29 cellular contexts compared by ENCODE assay signal in the genomic region with DNA sequence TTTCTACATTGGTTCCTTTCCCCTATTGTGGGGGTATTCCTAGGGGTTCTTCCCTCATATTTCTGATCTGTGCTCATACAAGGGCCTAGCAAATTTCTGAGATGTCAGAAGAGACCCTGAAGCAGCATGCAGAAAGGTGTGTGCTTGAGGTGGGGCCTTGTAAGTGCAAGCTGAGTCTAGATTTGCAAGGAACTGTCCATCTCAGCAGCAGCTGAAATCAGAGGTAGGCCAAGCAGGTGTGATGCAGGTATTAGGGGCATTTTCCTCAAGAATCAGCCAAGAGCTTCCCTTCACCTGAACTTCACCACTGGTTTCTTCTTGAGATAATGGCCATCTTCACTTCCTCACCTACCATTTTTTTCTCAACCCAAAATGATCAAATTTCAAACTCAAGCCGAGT.
"Had no signal": no experiment of that assay in that cellular context is flagged by ENCODE, and none has a peak within 500 bp of the region (broad histone marks: within the 10 kb centered on the region; RNA-seq: fewer than 3 reads in every experiment).

No MANE protein-coding gene starts in this region.

- H3K27me3 Mint-ChIP-seq: stimulated activated memory B cell treated with anti-CD40 and anti-IgM and Interleukin-4, amounts not matched to agents 10 μg/mL and 1 μg/mL and 100 μg/mL, for 72 hours; stimulated activated naive CD8-positive, alpha-beta T cell treated with anti-CD3 and anti-CD28 coated beads, Interleukin-15, amount 100 ng/mL, for 72 hours; stimulated activated naive CD8-positive, alpha-beta T cell treated with anti-CD3 and anti-CD28 coated beads, Interleukin-15, Interleukin-2, amounts not matched to agents 100 ng/mL and 50 ng/mL, for 24 hours; type B pancreatic cell had no signal

- H3K36me3 ChIP-seq: stomach, suprapubic skin, thoracic aorta, thyroid gland, tibial artery, tibial nerve, transverse colon, upper lobe of left lung, upper lobe of right lung, uterus, vagina had no signal

- H3K4me1 ChIP-seq: stomach, suprapubic skin, testis, thyroid gland, tibial artery, tibial nerve, transverse colon, upper lobe of left lung, upper lobe of right lung, uterus, vagina had no signal

- H3K9me3 Mint-ChIP-seq: stimulated activated effector memory CD8-positive, alpha-beta T cell treated with anti-CD3 and anti-CD28 coated beads, Interleukin-12 subunit alpha, Interleukin-12 subunit beta, amount 100 ng/mL, for 72 hours; stimulated activated memory B cell treated with anti-CD40 and anti-IgM and Interleukin-4, amounts not matched to agents 10 μg/mL and 1 μg/mL and 100 μg/mL, for 72 hours; stimulated activated naive B cell treated with anti-CD40 and anti-IgM and Interleukin-4, amounts not matched to agents 10 μg/mL and 1 μg/mL and 100 μg/mL, for 72 hours; stimulated activated naive CD8-positive, alpha-beta T cell treated with anti-CD3 and anti-CD28 coated beads, Interleukin-15, amount 100 ng/mL, for 72 hours; stimulated activated naive CD8-positive, alpha-beta T cell treated with anti-CD3 and anti-CD28 coated beads, Interleukin-15, Interleukin-2, amounts not matched to agents 100 ng/mL and 50 ng/mL, for 24 hours; type B pancreatic cell had no signal

- H3K36me3 Mint-ChIP-seq: stimulated activated effector memory CD8-positive, alpha-beta T cell treated with anti-CD3 and anti-CD28 coated beads, Interleukin-12 subunit alpha, Interleukin-12 subunit beta, amount 100 ng/mL, for 72 hours; stimulated activated memory B cell treated with anti-CD40 and anti-IgM and Interleukin-4, amounts not matched to agents 10 μg/mL and 1 μg/mL and 100 μg/mL, for 72 hours; stimulated activated naive B cell treated with anti-CD40 and anti-IgM and Interleukin-4, amounts not matched to agents 10 μg/mL and 1 μg/mL and 100 μg/mL, for 72 hours; type B pancreatic cell had no signal

- FAIRE-seq: urothelium cell line had no signal

- H3K27ac Mint-ChIP-seq: stimulated activated effector memory CD8-positive, alpha-beta T cell treated with anti-CD3 and anti-CD28 coated beads, Interleukin-12 subunit alpha, Interleukin-12 subunit beta, amount 100 ng/mL, for 72 hours; stimulated activated memory B cell treated with anti-CD40 and anti-IgM and Interleukin-4, amounts not matched to agents 10 μg/mL and 1 μg/mL and 100 μg/mL, for 72 hours; stimulated activated naive B cell treated with anti-CD40 and anti-IgM and Interleukin-4, amounts not matched to agents 10 μg/mL and 1 μg/mL and 100 μg/mL, for 72 hours; stimulated activated naive CD8-positive, alpha-beta T cell treated with anti-CD3 and anti-CD28 coated beads, Interleukin-15, amount 100 ng/mL, for 72 hours; stimulated activated naive CD8-positive, alpha-beta T cell treated with anti-CD3 and anti-CD28 coated beads, Interleukin-15, Interleukin-2, amounts not matched to agents 100 ng/mL and 50 ng/mL, for 24 hours; type B pancreatic cell had no signal

- H3K4me3 Mint-ChIP-seq: stimulated activated effector memory CD8-positive, alpha-beta T cell treated with anti-CD3 and anti-CD28 coated beads, Interleukin-12 subunit alpha, Interleukin-12 subunit beta, amount 100 ng/mL, for 72 hours; stimulated activated memory B cell treated with anti-CD40 and anti-IgM and Interleukin-4, amounts not matched to agents 10 μg/mL and 1 μg/mL and 100 μg/mL, for 72 hours; stimulated activated naive B cell treated with anti-CD40 and anti-IgM and Interleukin-4, amounts not matched to agents 10 μg/mL and 1 μg/mL and 100 μg/mL, for 72 hours; stimulated activated naive CD8-positive, alpha-beta T cell treated with anti-CD3 and anti-CD28 coated beads, Interleukin-15, amount 100 ng/mL, for 72 hours; stimulated activated naive CD8-positive, alpha-beta T cell treated with anti-CD3 and anti-CD28 coated beads, Interleukin-15, Interleukin-2, amounts not matched to agents 100 ng/mL and 50 ng/mL, for 24 hours; type B pancreatic cell had no signal

- H3K4me1 Mint-ChIP-seq: stimulated activated effector memory CD8-positive, alpha-beta T cell treated with anti-CD3 and anti-CD28 coated beads, Interleukin-12 subunit alpha, Interleukin-12 subunit beta, amount 100 ng/mL, for 72 hours; stimulated activated memory B cell treated with anti-CD40 and anti-IgM and Interleukin-4, amounts not matched to agents 10 μg/mL and 1 μg/mL and 100 μg/mL, for 72 hours; stimulated activated naive B cell treated with anti-CD40 and anti-IgM and Interleukin-4, amounts not matched to agents 10 μg/mL and 1 μg/mL and 100 μg/mL, for 72 hours; stimulated activated naive CD8-positive, alpha-beta T cell treated with anti-CD3 and anti-CD28 coated beads, Interleukin-15, amount 100 ng/mL, for 72 hours had no signal

- H3K4me3 ChIP-seq: stomach, suprapubic skin, testis, thoracic aorta, thyroid gland, tibial artery, tibial nerve, transverse colon, upper lobe of left lung, upper lobe of right lung, uterus, vagina had no signal

- H3K9me3 ChIP-seq: stomach, suprapubic skin, testis, thoracic aorta, thyroid gland, tibial artery, tibial nerve, transverse colon, upper lobe of left lung, upper lobe of right lung, uterus, vagina had no signal

- H3K27me3 ChIP-seq: suprapubic skin, testis, thyroid gland, tibial artery, transverse colon, upper lobe of left lung, upper lobe of right lung, uterus, vagina had no signal

- ATAC-seq: stimulated activated effector memory CD8-positive, alpha-beta T cell treated with anti-CD3 and anti-CD28 coated beads, Interleukin-12 subunit alpha, Interleukin-12 subunit beta, amount 100 ng/mL, for 72 hours; stimulated activated memory B cell treated with anti-CD40 and anti-IgM and Interleukin-4, amounts not matched to agents 10 μg/mL and 1 μg/mL and 100 μg/mL, for 72 hours; stimulated activated naive B cell treated with anti-CD40 and anti-IgM and Interleukin-4, amounts not matched to agents 10 μg/mL and 1 μg/mL and 100 μg/mL, for 72 hours; stimulated activated naive CD8-positive, alpha-beta T cell treated with anti-CD3 and anti-CD28 coated beads, Interleukin-15, amount 100 ng/mL, for 72 hours; stimulated activated naive CD8-positive, alpha-beta T cell treated with anti-CD3 and anti-CD28 coated beads, Interleukin-15, Interleukin-2, amounts not matched to agents 100 U/mL and 50 U/mL, for 24 hours; upper lobe of right lung had no signal

- DNase-seq: stimulated activated CD4-positive, alpha-beta T cell treated with anti-CD3 and anti-CD28 coated beads, Interleukin-2, amount 100 ng/mL, for 48 hours; stimulated activated CD4-positive, alpha-beta T cell treated with anti-CD3 and anti-CD28 coated beads, Interleukin-4, amount 100 ng/mL, for 1 hour; stimulated activated CD4-positive, alpha-beta T cell treated with anti-CD3 and anti-CD28 coated beads, Interleukin-4, amount 100 ng/mL, for 24 hours; stimulated activated CD4-positive, alpha-beta T cell treated with anti-CD3 and anti-CD28 coated beads, Interleukin-4, amount 100 ng/mL, for 4 hours; stimulated activated CD8-positive, alpha-beta memory T cell treated with anti-CD3 and anti-CD28 coated beads, Interleukin-4, amount 100 ng/mL, for 48 hours; stimulated activated naive B cell treated with anti-CD40 and anti-IgM and Interleukin-4, amounts not matched to agents 10 μg/mL and 1 μg/mL and 100 μg/mL, for 72 hours; stimulated activated naive CD4-positive, alpha-beta T cell; stimulated activated naive CD4-positive, alpha-beta T cell treated with Interleukin-2 at 50 U/mL for 16 hours; stimulated activated naive CD8-positive, alpha-beta T cell treated with anti-CD3 and anti-CD28 coated beads, Interleukin-15, amount 100 ng/mL, for 72 hours; stimulated activated naive CD8-positive, alpha-beta T cell treated with anti-CD3 and anti-CD28 coated beads, Interleukin-15, Interleukin-2, amounts not matched to agents 100 U/mL and 50 U/mL, for 24 hours; stomach; substantia nigra; testis; thyroid gland; tibial artery; transverse colon; trophoblast cell; upper lobe of left lung; upper lobe of right lung; uterus had no signal

- H3K27ac ChIP-seq: stomach, suprapubic skin, testis, thoracic aorta, thyroid gland, tibial artery, tibial nerve, transverse colon, upper lobe of left lung, upper lobe of right lung, uterus, vagina had no signal
